ENCODE assay signal across 8 cellular contexts in the genomic region with DNA sequence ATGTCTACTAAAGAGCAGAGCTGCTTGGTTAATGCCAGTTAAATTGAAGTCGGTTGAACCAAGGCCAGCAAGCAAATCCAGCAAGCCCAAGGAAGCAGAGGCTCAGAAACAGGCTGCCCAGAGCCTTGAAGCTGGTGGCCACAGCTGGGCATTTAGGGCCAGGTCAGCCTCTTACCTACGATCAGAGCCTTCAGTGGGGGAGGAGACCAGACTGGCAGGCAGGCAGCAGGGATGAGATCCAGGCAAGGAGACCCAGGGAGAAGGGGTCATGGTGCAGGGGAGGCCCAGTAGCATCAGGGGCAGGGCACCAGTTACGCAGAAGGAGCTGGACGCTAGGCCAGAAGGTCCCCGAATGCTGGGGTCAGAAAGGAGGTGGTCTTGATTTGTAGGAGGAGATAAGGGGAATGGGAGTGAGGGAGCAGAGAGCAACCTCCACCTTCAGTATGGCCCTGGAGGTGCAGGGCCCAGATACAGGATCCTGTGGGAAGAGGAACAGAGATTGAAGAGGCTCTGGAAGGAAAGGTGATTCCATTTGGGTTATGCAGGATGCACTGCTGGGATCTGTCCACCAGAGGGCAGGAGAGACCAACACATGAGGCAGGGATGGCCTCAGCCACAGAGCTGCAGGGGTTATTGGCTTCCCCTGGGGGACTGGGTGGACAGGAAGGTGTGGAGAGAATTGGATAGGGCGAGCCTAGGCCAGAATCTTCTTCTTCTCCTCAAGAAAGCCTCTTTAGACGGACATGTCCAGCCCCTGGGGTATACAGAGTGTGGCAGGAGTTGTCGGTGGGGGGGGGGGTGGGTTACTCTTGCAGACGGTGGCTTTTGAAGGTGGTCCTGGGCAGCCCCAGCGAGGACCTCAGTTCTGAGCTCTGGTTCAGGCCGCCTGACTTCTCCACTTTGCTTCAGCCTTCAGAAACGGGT.
A peak's percentile ranks its signal among the peaks of the same experiment; 100 is the strongest.
DNase-seq lines count a peak whose midpoint lies in the region; ATAC-seq and TF ChIP-seq lines count a peak whose summit lies in the region.

No MANE protein-coding gene starts in this region.

- H3K36me3 ChIP-seq in H7 (replicated peaks; ENCODE audit: control insufficient read depth, insufficient read depth, low read length) (no peaks in the 10 kb centered on the region), colonic mucosa (no peaks in the 10 kb centered on the region), right lobe of liver (no peaks in the 10 kb centered on the region)

- no peaks in the 10 kb centered on the region for H3K4me1 ChIP-seq in colonic mucosa
- no peaks in the 10 kb centered on the region for H3K4me1 ChIP-seq in right lobe of liver

- H3K27me3 Mint-ChIP-seq in Calu3 (ENCODE audit: unreplicated experiment), result peaks cover 100% of the 10 kb centered on the region

- 36% methylated on average over 3 of the region's 12 CpGs for WGBS in right lobe of liver (ENCODE audit: insufficient coverage, low coverage, low lambda C conversion rate, missing lambda C conversion rate)

- no peak overlapping the region for H3K27ac Mint-ChIP-seq in Calu3 (ENCODE audit: unreplicated experiment)

- H3K4me3 ChIP-seq in H7 (ENCODE audit: insufficient read depth, low read depth, low read length) (no peak overlapping the region), colonic mucosa (no peak overlapping the region), right lobe of liver (no peak overlapping the region)

- peak; percentile 75 for DNase-seq in Calu3
- peak; percentile 94 for DNase-seq in H7
- DNase-seq in NCI-H2196 treated with DMSO at 0.1 percent for 48 hours (lab: John Stamatoyannopoulos, UW; ENCODE audit: unreplicated experiment), result peak; percentile 38
- peak; percentile 72 for DNase-seq in activated CD4-positive, alpha-beta T cell treated with anti-CD3 and anti-CD28 coated beads for 48 hours
- peak; percentile 65 for DNase-seq in colonic mucosa
- DNase-seq in right lobe of liver, result peak in 2 of 3 donors; percentile 52 to 61
- peak; percentile 11 for DNase-seq in stimulated activated CD8-positive, alpha-beta memory T cell treated with anti-CD3 and anti-CD28 coated beads, Interleukin-12 subunit alpha, Interleukin-12 subunit beta, amount 100 ng/mL, for 24 hours (ENCODE audit: extremely low read depth)

- H3K4me1 Mint-ChIP-seq in Calu3 (ENCODE audit: low read depth, unreplicated experiment), result peaks cover 10% of the 10 kb centered on the region

- H3K27me3 ChIP-seq in H7 (ENCODE audit: control insufficient read depth, insufficient read depth, low read length), result peaks cover 3% of the 10 kb centered on the region; the same call in 1 of the 2 replicates
- H3K27me3 ChIP-seq in colonic mucosa, result no peaks in the 10 kb centered on the region
- peaks cover 0 to 4% of the 10 kb centered on the region in 2 donors for H3K27me3 ChIP-seq in right lobe of liver

- no peaks in the 10 kb centered on the region for H3K36me3 Mint-ChIP-seq in Calu3 (ENCODE audit: insufficient read depth, unreplicated experiment)

- intact Hi-C loops in Calu3 (cut with micrococcal nuclease; ENCODE audit: unreplicated experiment) (loop anchor here (1.0 kb wide), 1 partner anchor 891 kb away; no protein-coding TSS in a partner anchor), colonic mucosa (cut with DNase I) (loop anchor here (5.0 kb wide), 1 partner anchor 893 kb away; no protein-coding TSS in a partner anchor), right lobe of liver (cut with DNase I) (no loop called here)

- H3K9me3 Mint-ChIP-seq in Calu3 (ENCODE audit: low read depth, unreplicated experiment), result no peaks in the 10 kb centered on the region

- no TSS peak for BruUV-seq in Calu3 (replicated peaks; lab: Mats Ljungman, UMichigan)

- TF ChIP-seq CTCF in Calu3 (IDR thresholded peaks at IDR 0.05; ENCODE audit: unreplicated experiment) (peak; percentile 93), colonic mucosa (IDR thresholded peaks at IDR 0.05) (peak; percentile 87), right lobe of liver (IDR thresholded peaks at IDR 0.05) (peak; percentile 84 to 98 (median 92))

- TF ChIP-seq POLR2A in right lobe of liver (IDR thresholded peaks at IDR 0.05), result no peak

- CTCF ChIA-PET in Calu3 (lab: Charles Lee), result interaction anchor here (0.9 to 1.4 kb wide), 6 partner anchors 20 to 891 kb away, joined by 3 to 14 read pairs (median 5); no protein-coding TSS in a partner anchor

- H3K9me3 ChIP-seq in colonic mucosa (no peaks in the 10 kb centered on the region), right lobe of liver (no peaks in the 10 kb centered on the region)

- ATAC-seq in right lobe of liver, result peak; percentile 85 to 92 (median 90)
- no peak for ATAC-seq in HG03457 (IDR thresholded peaks at IDR 0.05; ENCODE audit: unreplicated experiment)

- H3K9ac ChIP-seq in colonic mucosa (ENCODE audit: low read depth in 2 of 2, low read length in 2 of 2), result no peak overlapping the region

- H3K27ac ChIP-seq in colonic mucosa (no peak overlapping the region), right lobe of liver (no peak overlapping the region)

- H3K4me3 Mint-ChIP-seq in Calu3 (ENCODE audit: low read depth, unreplicated experiment), result no peak overlapping the region

Comparison
In these comparisons a context has a peak if more than half of its experiments do, and no peak if none do; other contexts are left out.
1. DNase-seq: peak in every context shown above with its lines; median percentile 94 in H7; 75 in Calu3; 72 in activated CD4-positive, alpha-beta T cell treated with anti-CD3 and anti-CD28 coated beads for 48 hours; 65 in colonic mucosa; 56 in right lobe of liver; 38 in NCI-H2196 treated with DMSO at 0.1 percent for 48 hours; 11 in stimulated activated CD8-positive, alpha-beta memory T cell treated with anti-CD3 and anti-CD28 coated beads, Interleukin-12 subunit alpha, Interleukin-12 subunit beta, amount 100 ng/mL, for 24 hours.
2. intact Hi-C loops: an anchor here in Calu3 (1.0 kb wide) and colonic mucosa (5.0 kb wide); none called in right lobe of liver.